Comparison of ENCODE assay signal across 29 cellular contexts in the genomic region with DNA sequence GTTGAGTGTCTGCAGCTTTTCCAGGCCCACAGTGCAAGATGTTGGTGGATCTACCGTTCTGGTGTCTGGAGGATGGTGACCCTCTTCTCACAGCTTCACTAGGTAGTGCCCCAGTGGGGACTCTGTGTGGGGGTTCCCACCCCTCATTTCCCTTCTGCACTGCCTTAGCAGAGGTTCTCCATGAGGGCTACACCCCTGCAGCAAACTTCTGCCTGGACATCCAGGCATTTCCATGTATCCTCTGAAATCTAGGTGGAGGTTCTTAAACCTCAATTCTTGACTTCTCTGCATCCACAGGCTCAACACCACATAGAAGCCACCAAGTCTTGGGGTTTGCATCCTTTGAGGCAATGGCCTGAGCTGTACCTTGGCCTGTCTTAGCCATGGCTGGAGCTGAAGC. TPM values are rescaled to one million over a fixed set of nuclear protein-coding genes. Genes with fewer than 3 reads are reported as not detected.
"Had no signal": no experiment of that assay in that cellular context is flagged by ENCODE, and none has a peak within 500 bp of the region (broad histone marks: within the 10 kb centered on the region; RNA-seq: fewer than 3 reads in every experiment).

No MANE protein-coding gene starts in this region.

- H3K27ac ChIP-seq: colonic mucosa, coronary artery, dorsolateral prefrontal cortex, epithelial cell of prostate, esophagus muscularis mucosa, esophagus squamous epithelium, foreskin keratinocyte, gastrocnemius medialis, gastroesophageal sphincter, heart left ventricle, hepatocyte had no signal

- H2AFZ ChIP-seq: hepatocyte had no signal

- H3K27ac Mint-ChIP-seq: dendritic cell treated with granulocyte-macrophage colony-stimulating factor and Interleukin-4, amounts not matched to agents 40 ng/mL and 50 ng/mL, for 4 days; effector memory CD8-positive, alpha-beta T cell had no signal

- H3K4me2 ChIP-seq: hepatocyte had no signal

- H3K4me1 ChIP-seq: colonic mucosa, esophagus muscularis mucosa, esophagus squamous epithelium, foreskin keratinocyte, gastrocnemius medialis, gastroesophageal sphincter, heart left ventricle had no signal

- H3K9me3 ChIP-seq: colonic mucosa, esophagus muscularis mucosa, gastrocnemius medialis had no signal

- H3K79me2 ChIP-seq: hepatocyte had no signal

- H3K4me3 ChIP-seq: colonic mucosa, coronary artery, dorsolateral prefrontal cortex, esophagus muscularis mucosa, esophagus squamous epithelium, gastrocnemius medialis, gastroesophageal sphincter, heart left ventricle, hepatocyte had no signal

- H3K27me3 Mint-ChIP-seq: dendritic cell treated with granulocyte-macrophage colony-stimulating factor and Interleukin-4, amounts not matched to agents 40 ng/mL and 50 ng/mL, for 4 days; effector memory CD8-positive, alpha-beta T cell had no signal

- ATAC-seq: effector memory CD8-positive, alpha-beta T cell; esophagus mucosa; gastrocnemius medialis; gastroesophageal sphincter; heart left ventricle had no signal

- H3K4me3 Mint-ChIP-seq: dendritic cell treated with granulocyte-macrophage colony-stimulating factor and Interleukin-4, amounts not matched to agents 40 ng/mL and 50 ng/mL, for 4 days; effector memory CD8-positive, alpha-beta T cell had no signal

- DNase-seq: colonic mucosa; cortex of kidney; dermis blood vessel endothelial cell; dorsolateral prefrontal cortex; effector CD4-positive, alpha-beta T cell; effector CD8-positive, alpha-beta T cell; effector memory CD4-positive, alpha-beta T cell; effector memory CD8-positive, alpha-beta T cell; erythroblast; esophagus squamous epithelium; foreskin fibroblast; foreskin keratinocyte; foreskin melanocyte; gastrocnemius medialis; glutamatergic neuron; head of caudate nucleus; heart left ventricle; hippocampal formation had no signal

- FAIRE-seq: colon, endometrium, endothelial cell of umbilical vein, frontal cortex had no signal

- H3K36me3 ChIP-seq: colonic mucosa, esophagus muscularis mucosa, esophagus squamous epithelium, gastrocnemius medialis, gastroesophageal sphincter, heart left ventricle had no signal

- H3K27me3 ChIP-seq: colonic mucosa, dorsolateral prefrontal cortex, esophagus muscularis mucosa, esophagus squamous epithelium, gastrocnemius medialis, gastroesophageal sphincter, heart left ventricle, hepatocyte had no signal

RNA-seq across cellular contexts. Expression of a gene that starts 14.3 kb away (rescaled TPM):
- polyA plus RNA-seq: hepatocyte had no signal
